Comparison of ENCODE assay signal across 8 cellular contexts in the genomic region with DNA sequence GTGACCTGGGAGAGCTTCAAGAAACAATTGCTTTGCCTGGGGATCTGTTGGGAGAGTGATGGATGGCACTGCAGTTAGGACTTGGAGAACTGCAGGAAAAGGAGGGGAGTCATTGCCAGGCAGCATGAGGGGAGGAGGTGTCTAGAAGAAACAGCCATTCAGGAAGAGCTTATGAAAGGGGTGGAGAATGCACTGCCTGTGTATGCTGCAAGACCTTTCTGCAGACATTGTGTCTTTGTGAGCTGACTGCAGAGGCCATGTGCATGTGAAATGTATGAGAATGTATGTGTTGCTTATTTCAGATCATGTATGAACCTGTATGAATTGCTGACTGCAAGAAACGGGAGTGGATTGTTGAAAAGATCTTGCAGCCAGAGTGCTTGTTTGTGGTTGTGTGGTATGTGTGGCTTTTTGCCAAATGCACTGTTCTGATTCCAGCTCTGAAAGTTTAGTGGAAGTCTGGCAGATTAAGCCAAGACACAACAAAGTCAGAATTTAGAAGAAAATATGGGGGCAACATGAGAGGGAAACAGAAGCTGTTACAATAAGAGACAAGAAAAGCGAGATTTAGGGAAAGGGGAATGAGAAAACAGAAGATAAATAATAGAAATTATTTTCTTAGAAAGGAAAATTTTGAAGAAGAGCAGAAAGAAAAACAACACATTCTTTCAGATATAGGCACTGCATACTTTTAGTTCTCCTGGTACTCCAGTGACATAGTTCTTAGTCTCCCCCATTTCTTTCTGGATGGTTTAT. TPM values are rescaled to one million over a fixed set of nuclear protein-coding genes. Genes with fewer than 3 reads are reported as not detected.
DNase-seq lines count a peak whose midpoint lies in the region; ATAC-seq and TF ChIP-seq lines count a peak whose summit lies in the region.

No MANE protein-coding gene starts in this region.

- no peaks in the 10 kb centered on the region for H3K27me3 Mint-ChIP-seq in activated T-cell treated with anti-CD3 and anti-CD28 coated beads, Interleukin-2, amount 50 U/mL, for 72 hours (ENCODE audit: low read depth)

- POLR2A ChIA-PET in AG04449 (lab: Yijun Ruan, JAX): interaction anchor here (1.0 to 1.5 kb wide), 3 partner anchors 9 to 29 kb away, joined by 3 to 6 read pairs (median 5); partner anchors contain the start of gene RIMKLB

- H3K4me1 Mint-ChIP-seq in activated T-cell treated with anti-CD3 and anti-CD28 coated beads, Interleukin-2, amount 50 U/mL, for 72 hours (ENCODE audit: low read depth): no peaks in the 10 kb centered on the region

- H3K9me3 ChIP-seq in osteoblast (ENCODE audit: low read depth, low read length): no peaks in the 10 kb centered on the region

- H3K27me3 ChIP-seq in osteoblast (ENCODE audit: insufficient read depth, low read length): no peaks in the 10 kb centered on the region

- no peaks in the 10 kb centered on the region for H3K9me3 Mint-ChIP-seq in activated T-cell treated with anti-CD3 and anti-CD28 coated beads, Interleukin-2, amount 50 U/mL, for 72 hours

- peak overlapping the region; percentile 8 for H3K27ac ChIP-seq in osteoblast (ENCODE audit: low read depth, low read length)

- H3K4me3 ChIP-seq in AG04449 (ENCODE audit: low read depth, low read length) (peak overlapping the region; percentile 24), fibroblast of mammary gland (ENCODE audit: control insufficient read depth, low read depth, low read length) (no peak overlapping the region), osteoblast (ENCODE audit: insufficient read depth, low read length) (peak overlapping the region; percentile 12)

- H3K4me3 Mint-ChIP-seq in activated T-cell treated with anti-CD3 and anti-CD28 coated beads, Interleukin-2, amount 50 U/mL, for 72 hours: no peak overlapping the region

- peaks cover 13% of the 10 kb centered on the region for H3K4me1 ChIP-seq in osteoblast (ENCODE audit: insufficient read depth, low read length)

- no peaks in the 10 kb centered on the region for H3K36me3 Mint-ChIP-seq in activated T-cell treated with anti-CD3 and anti-CD28 coated beads, Interleukin-2, amount 50 U/mL, for 72 hours (ENCODE audit: insufficient read depth in 2 of 2)

- H3K36me3 ChIP-seq in osteoblast (ENCODE audit: insufficient read depth, low read length): no peaks in the 10 kb centered on the region

- CTCF ChIA-PET in AG04449 (lab: Yijun Ruan, JAX): interaction anchor here (0.8 to 4.7 kb wide), 8 partner anchors 9 to 203 kb away, joined by 3 to 20 read pairs (median 4); no protein-coding TSS in a partner anchor

- no peak overlapping the region for H3K27ac Mint-ChIP-seq in activated T-cell treated with anti-CD3 and anti-CD28 coated beads, Interleukin-2, amount 50 U/mL, for 72 hours

- DNase-seq in AG04449 (ENCODE audit: low read depth, low spot score) (no peak), HS-5 (ENCODE audit: low read depth) (peak; percentile 38), RPMI7951 (ENCODE audit: low read depth) (peak; percentile 75), fibroblast of mammary gland (ENCODE audit: low read depth) (peak; percentile 84), osteoblast (ENCODE audit: insufficient read length, low spot score, missing footprints) (peak; percentile 87)
- no peak for DNase-seq in activated T-cell treated with anti-CD3 and anti-CD28 coated beads, Interleukin-2, amount 50 U/mL, for 72 hours

- TF ChIP-seq CTCF in AG04449 (IDR thresholded peaks at IDR 0.05; ENCODE audit: insufficient read depth, low read length, missing control alignments) (no peak), fibroblast of mammary gland (conservative IDR thresholded peaks at IDR 0.05; ENCODE audit: control insufficient read depth, insufficient read depth, low read depth, low read length) (no peak), osteoblast (IDR thresholded peaks at IDR 0.05; ENCODE audit: extremely low read depth, low read depth, low read length) (no peak)

- H3K4me2 ChIP-seq in osteoblast (ENCODE audit: insufficient read depth, low read length): peak overlapping the region; percentile 76

- H4K20me1 ChIP-seq in osteoblast (ENCODE audit: insufficient read depth, low read length): no peaks in the 10 kb centered on the region

- H2AFZ ChIP-seq in osteoblast (ENCODE audit: low read length): peak overlapping the region; percentile 8

- H3K79me2 ChIP-seq in osteoblast (ENCODE audit: insufficient read depth, low read length): no peaks in the 10 kb centered on the region

- no peak for ATAC-seq in GM18870 (IDR thresholded peaks at IDR 0.05; ENCODE audit: unreplicated experiment)
- no peak for ATAC-seq in HG03354 (IDR thresholded peaks at IDR 0.05; ENCODE audit: poor library complexity, severe bottlenecking, unreplicated experiment)
- ATAC-seq in activated T-cell treated with anti-CD3 and anti-CD28 coated beads, Interleukin-2, amount 50 U/mL, for 72 hours (replicated peaks in 1 of 2): no peak

RNA-seq across cellular contexts. Expression of gene RIMKLB, which starts 9.8 kb away (rescaled TPM):
- 9.9 and 10.2 TPM in 2 replicates for total RNA-seq in RPMI7951 (2014; rRNA removed; shearing (Covaris generic))
- 29.8 and 35.5 TPM in 2 replicates for total RNA-seq in osteoblast
- total RNA-seq in activated T-cell treated with anti-CD3 and anti-CD28 coated beads, Interleukin-2, amount 50 U/mL, for 72 hours: 1 to 10 TPM; 2.5 to 3.1 TPM

RNA-seq across cellular contexts. Expression of gene MFAP5, which starts 25.4 kb away (rescaled TPM):
- total RNA-seq in RPMI7951 (2014; rRNA removed; shearing (Covaris generic)): 0.68 TPM in 1 of 2 replicates, not detected in the other
- 57.9 and 88.4 TPM in 2 replicates for total RNA-seq in osteoblast
- not detected for total RNA-seq in activated T-cell treated with anti-CD3 and anti-CD28 coated beads, Interleukin-2, amount 50 U/mL, for 72 hours

Comparison
In these comparisons a context has a peak if more than half of its experiments do, and no peak if none do; other contexts are left out.
1. DNase-seq: peak in HS-5 (single experiment), RPMI7951 (single experiment), fibroblast of mammary gland (single experiment) and osteoblast (single experiment); none in AG04449 (single experiment) and activated T-cell treated with anti-CD3 and anti-CD28 coated beads, Interleukin-2, amount 50 U/mL, for 72 hours (0 of 2).
2. RNA of gene MFAP5, which starts 25.4 kb away (total RNA-seq): 57.9 to 88.4 TPM in osteoblast; 0.68 TPM in RPMI7951 and not detected in activated T-cell treated with anti-CD3 and anti-CD28 coated beads, Interleukin-2, amount 50 U/mL, for 72 hours; every median in the first group is over 10 times any median in the second.